In genomic region chr14:77376771-77377501, GRCh38 we compare ENCODE assay signal across 1 cellular context.
TF ChIP-seq lines count a peak whose summit lies in the region.

SAMD15 (plus strand) TSS chr14:77377379; CDS start chr14:77377419, 40 bp downstream.
TMED8 (minus strand) TSS chr14:77377094; CDS start chr14:77377053, 41 bp downstream.

TF ChIP-seq in H1, 55 proteins besides CTCF, POLR2A, EP300 and RAD21 (continued from another document):
- TF ChIP-seq YY1 (IDR thresholded peaks at IDR 0.05; ENCODE audit: low read depth, low read length) = peak; percentile 84
- TF ChIP-seq BRCA1 (IDR thresholded peaks at IDR 0.05; ENCODE audit: low read depth, low read length) = no peak
- TF ChIP-seq KDM5A (IDR thresholded peaks at IDR 0.05; ENCODE audit: low read length) = no peak
- 0 out of 2 replicates have a peak, but pooled peaks have one; percentile 14 for TF ChIP-seq MAX (IDR thresholded peaks at IDR 0.05)
- TF ChIP-seq ATF3 (IDR thresholded peaks at IDR 0.05; ENCODE audit: insufficient read depth, low read depth, low read length) = no peak
- TF ChIP-seq SAP30 (IDR thresholded peaks at IDR 0.05; ENCODE audit: insufficient read depth, insufficient replicate concordance, low read length) = peak; percentile 98
- no peak for TF ChIP-seq JUN (IDR thresholded peaks at IDR 0.05; ENCODE audit: low read depth, low read length)
- TF ChIP-seq PHF8 (conservative IDR thresholded peaks at IDR 0.05; ENCODE audit: low read depth, low read length) = peak; percentile 61
- peak; percentile 90 for TF ChIP-seq KDM4A (IDR thresholded peaks at IDR 0.05; ENCODE audit: low read depth, low read length, severe bottlenecking)
- peak in 1 of 2 experiments; percentile 93; a peak in 2 of 4 replicates for TF ChIP-seq HDAC2 (IDR thresholded peaks at IDR 0.05; ENCODE audit: borderline replicate concordance in 1 of 2, low read depth in 2 of 2, low read length in 2 of 2)
- TF ChIP-seq CHD1 (IDR thresholded peaks at IDR 0.05; ENCODE audit: low read depth, low read length) = no peak
- TF ChIP-seq SUZ12 (IDR thresholded peaks at IDR 0.05; ENCODE audit: low read length) = no peak
- TF ChIP-seq MAFK (IDR thresholded peaks at IDR 0.05; ENCODE audit: low read depth, low read length) = no peak
- TF ChIP-seq SIRT6 (IDR thresholded peaks at IDR 0.05; ENCODE audit: low read length) = no peak
- no peak for TF ChIP-seq POU5F1 (IDR thresholded peaks at IDR 0.05; ENCODE audit: low read depth, low read length)
- no peak for TF ChIP-seq CTBP2 (IDR thresholded peaks at IDR 0.05; ENCODE audit: borderline replicate concordance, insufficient read depth, insufficient read length, low read length)
- TF ChIP-seq SRF (IDR thresholded peaks at IDR 0.05; ENCODE audit: low read depth, low read length) = no peak
- peak; percentile 95 to 96 for TF ChIP-seq SIN3A (conservative IDR thresholded peaks at IDR 0.05 in 1 of 2, IDR thresholded peaks at IDR 0.05 in 1 of 2; ENCODE audit: low read depth in 1 of 2, low read length in 2 of 2)
- no peak for TF ChIP-seq CHD7 (IDR thresholded peaks at IDR 0.05; ENCODE audit: insufficient replicate concordance, low read length)
- TF ChIP-seq TAF1 (IDR thresholded peaks at IDR 0.05; ENCODE audit: low read depth, low read length) = 0 out of 2 replicates have a peak, but pooled peaks have one; percentile 12
- TF ChIP-seq RBBP5 (IDR thresholded peaks at IDR 0.05; ENCODE audit: borderline replicate concordance, low read depth, low read length) = peak; percentile 56; the same call in 1 of the 2 replicates
- no peak for TF ChIP-seq POLR2AphosphoS5 (IDR thresholded peaks at IDR 0.05; ENCODE audit: low read depth, low read length)
